In genomic region chr4:47771020-47771419, GRCh38 we compare ENCODE assay signal across 33 cellular contexts.
A peak's percentile ranks its signal among the peaks of the same experiment; 100 is the strongest.
DNase-seq lines count a peak whose midpoint lies in the region; ATAC-seq and TF ChIP-seq lines count a peak whose summit lies in the region.
"Had no signal": no experiment of that assay in that cellular context is flagged by ENCODE, and none has a peak within 500 bp of the region (broad histone marks: within the 10 kb centered on the region; RNA-seq: fewer than 3 reads in every experiment).

No MANE protein-coding gene starts in this region.

- H3K36me3 ChIP-seq in cardiac muscle cell (no peaks in the 10 kb centered on the region), left ventricle myocardium inferior (peaks cover 6% of the 10 kb centered on the region), OCI-LY3 (replicated peaks; ENCODE audit: low read depth, low read length) (no peaks in the 10 kb centered on the region)
- H3K36me3 ChIP-seq: BE2C; BLaER1; BLaER1 treated with 17β-estradiol and CSF1 and Interleukin-3, amounts not matched to agents 10 nM and 100 nM had no signal

- 85% methylated on average over 1 of the region's 1 CpG for WGBS in right cardiac atrium

- ATAC-seq in right cardiac atrium, result no peak
- ATAC-seq in left ventricle myocardium superior, result peak; percentile 56
- ATAC-seq in Right ventricle myocardium superior (ENCODE audit: poor library complexity), result no peak
- ATAC-seq: A549; CD8-positive, alpha-beta T cell had no signal

- H3K4me2 ChIP-seq in OCI-LY3 (ENCODE audit: low read length), result no peak overlapping the region
- H3K4me2 ChIP-seq: A549; BLaER1; BLaER1 treated with 17β-estradiol and CSF1 and Interleukin-3, amounts not matched to agents 10 nM and 100 nM had no signal

- H4K20me1 ChIP-seq in OCI-LY3 (ENCODE audit: insufficient read depth, low read length), result no peaks in the 10 kb centered on the region
- H4K20me1 ChIP-seq: BLaER1; BLaER1 treated with 17β-estradiol and CSF1 and Interleukin-3, amounts not matched to agents 10 nM and 100 nM had no signal

- intact Hi-C loops in right cardiac atrium (cut with DNase I) (no loop called here), left ventricle myocardium inferior (cut with micrococcal nuclease) (no loop called here), cardiac septum (cut with DNase I) (no loop called here), left ventricle myocardium superior (cut with micrococcal nuclease) (no loop called here), Right ventricle myocardium superior (cut with DNase I) (no loop called here)

- DNase-seq in cardiac muscle cell (ENCODE audit: low read depth in 1 of 2, low spot score in 1 of 2) (no peak), right cardiac atrium (no peak), left ventricle myocardium inferior (no peak), cardiac septum (ENCODE audit: low spot score) (no peak), left ventricle myocardium superior (no peak), Right ventricle myocardium superior (no peak), NCI-H146 (lab: John Stamatoyannopoulos, UW) (no peak)
- DNase-seq: 8988T; ACHN; AML-193; BE2C; C1 segment of cervical spinal cord; Caco-2; Calu3; CD4-positive, alpha-beta memory T cell; CD4-positive, alpha-beta T cell; CD4-positive, CD25-positive, alpha-beta regulatory T cell; CD8-positive, alpha-beta memory T cell; CD8-positive, alpha-beta T cell; COR-L47; DMS 273 treated with DMSO at 0.1 percent for 48 hours; DMS153; DMS53; DMS79; DMS79 treated with DMSO at 0.1 percent for 48 hours; DND-41; EL had no signal

- no peak overlapping the region for H3K9ac ChIP-seq in OCI-LY3 (ENCODE audit: low read length)
- H3K9ac ChIP-seq: BLaER1; BLaER1 treated with 17β-estradiol and CSF1 and Interleukin-3, amounts not matched to agents 10 nM and 100 nM had no signal

- TF ChIP-seq CTCF in cardiac muscle cell (IDR thresholded peaks at IDR 0.05; ENCODE audit: low read depth, low read length) (no peak), left ventricle myocardium inferior (IDR thresholded peaks at IDR 0.05; ENCODE audit: borderline replicate concordance) (no peak), OCI-LY3 (IDR thresholded peaks at IDR 0.05; ENCODE audit: low read depth, low read length) (no peak)

- H2AFZ ChIP-seq in OCI-LY3 (ENCODE audit: low read depth, low read length), result 0 out of 2 replicates have a peak overlapping the region, but pooled peaks have one; percentile 53

- H3K27me3 ChIP-seq in cardiac muscle cell (no peaks in the 10 kb centered on the region), right cardiac atrium (ENCODE audit: control insufficient read depth, insufficient read depth) (no peaks in the 10 kb centered on the region), left ventricle myocardium inferior (ENCODE audit: low read depth) (no peaks in the 10 kb centered on the region), OCI-LY3 (ENCODE audit: low read depth, low read length) (no peaks in the 10 kb centered on the region)
- H3K27me3 ChIP-seq: BE2C; BLaER1; BLaER1 treated with 17β-estradiol and CSF1 and Interleukin-3, amounts not matched to agents 10 nM and 100 nM had no signal

- H3K4me1 ChIP-seq in cardiac muscle cell (ENCODE audit: low read depth), result peaks cover 33% of the 10 kb centered on the region
- no peaks in the 10 kb centered on the region for H3K4me1 ChIP-seq in right cardiac atrium (ENCODE audit: control insufficient read depth, insufficient read depth, low read length)
- peaks cover 13% of the 10 kb centered on the region for H3K4me1 ChIP-seq in left ventricle myocardium inferior
- no peaks in the 10 kb centered on the region for H3K4me1 ChIP-seq in OCI-LY3 (ENCODE audit: low read length)
- H3K4me1 ChIP-seq: A549, BE2C, BLaER1, Caco-2 had no signal

- H3K9me3 ChIP-seq in cardiac muscle cell (ENCODE audit: low read depth) (no peaks in the 10 kb centered on the region), right cardiac atrium (ENCODE audit: control insufficient read depth, low read length) (no peaks in the 10 kb centered on the region), left ventricle myocardium inferior (replicated peaks) (no peaks in the 10 kb centered on the region), OCI-LY3 (ENCODE audit: insufficient read depth, low read length) (no peaks in the 10 kb centered on the region)
- H3K9me3 ChIP-seq: A549, BE2C, BLaER1, Caco-2 had no signal

- no peak overlapping the region for H3K4me3 ChIP-seq in cardiac muscle cell
- H3K4me3 ChIP-seq in right cardiac atrium (ENCODE audit: low read length), result no peak overlapping the region
- no peak overlapping the region for H3K4me3 ChIP-seq in left ventricle myocardium inferior
- H3K4me3 ChIP-seq in OCI-LY3 (ENCODE audit: low read length), result no peak overlapping the region
- H3K4me3 ChIP-seq: A549; BLaER1; BLaER1 treated with 17β-estradiol and CSF1 and Interleukin-3, amounts not matched to agents 10 nM and 100 nM had no signal

- H3K27ac ChIP-seq in cardiac muscle cell (peak overlapping the region; percentile 16), right cardiac atrium (ENCODE audit: low read length) (no peak overlapping the region), left ventricle myocardium inferior (replicated peaks) (peak overlapping the region; percentile 0), OCI-LY3 (ENCODE audit: low read length) (no peak overlapping the region)
- H3K27ac ChIP-seq: 22Rv1; A549; BLaER1; BLaER1 treated with 17β-estradiol and CSF1 and Interleukin-3, amounts not matched to agents 10 nM and 100 nM; C4-2B had no signal

- no peaks in the 10 kb centered on the region for H3K79me2 ChIP-seq in OCI-LY3 (ENCODE audit: low read length)

Comparison
In these comparisons a context has a peak if more than half of its experiments do, and no peak if none do; other contexts are left out.
1. H3K27ac ChIP-seq: peak in cardiac muscle cell (single experiment) and left ventricle myocardium inferior (single experiment); none in right cardiac atrium (single experiment) and OCI-LY3 (single experiment).